9 cellular contexts compared by ENCODE assay signal in the genomic region with DNA sequence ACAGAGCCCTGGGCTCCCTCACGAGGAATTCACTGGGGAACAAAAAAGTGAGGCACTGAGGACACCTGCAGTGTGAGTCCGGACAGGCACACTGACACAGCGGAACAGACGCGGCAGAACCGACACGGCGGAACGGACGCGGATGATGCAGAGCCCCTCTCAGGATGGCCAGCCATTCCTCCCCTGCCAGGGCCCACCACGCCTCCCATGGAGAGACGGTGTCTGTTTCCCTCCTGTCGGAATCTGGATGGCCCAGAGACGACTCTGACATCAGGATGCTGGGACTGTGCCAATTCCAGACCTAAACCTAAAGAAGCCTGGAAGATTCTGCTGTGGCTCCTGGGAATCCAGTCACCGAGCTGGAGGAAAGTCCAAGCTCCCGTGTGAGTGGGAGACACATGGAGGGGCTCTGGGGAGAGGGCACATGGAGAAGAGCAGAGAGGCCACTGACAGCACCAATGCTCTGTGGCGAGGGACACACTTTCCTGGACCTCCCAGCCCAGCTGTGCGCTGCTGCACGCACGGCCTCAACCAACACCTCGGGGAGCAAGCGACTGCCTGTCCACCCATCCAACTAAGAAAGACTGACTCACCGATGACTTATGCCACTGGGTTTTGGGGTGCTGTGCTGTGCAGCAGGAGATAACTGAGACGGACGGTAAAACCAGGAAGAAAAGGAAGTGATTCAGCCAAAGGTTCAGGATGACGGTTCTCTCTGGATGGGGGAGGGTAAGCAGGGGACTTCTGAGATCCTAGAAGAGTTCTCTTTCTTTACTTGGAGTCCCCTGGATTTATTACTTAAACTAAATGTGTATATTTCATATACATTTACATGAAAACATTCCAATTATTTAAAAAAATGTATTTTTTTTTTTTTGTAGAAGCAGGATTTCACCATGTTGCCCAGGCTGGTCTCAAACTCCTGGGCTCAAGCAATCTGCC. TPM values are rescaled to one million over a fixed set of nuclear protein-coding genes. Genes with fewer than 3 reads are reported as not detected.
A peak's percentile ranks its signal among the peaks of the same experiment; 100 is the strongest.
DNase-seq lines count a peak whose midpoint lies in the region; ATAC-seq and TF ChIP-seq lines count a peak whose summit lies in the region.
"Had no signal": no experiment of that assay in that cellular context is flagged by ENCODE, and none has a peak within 500 bp of the region (broad histone marks: within the 10 kb centered on the region; RNA-seq: fewer than 3 reads in every experiment).

No MANE protein-coding gene starts in this region.

- no peaks in the 10 kb centered on the region for H3K9me3 Mint-ChIP-seq in Calu3 (ENCODE audit: low read depth, unreplicated experiment)

- peaks cover 24% of the 10 kb centered on the region for H3K36me3 Mint-ChIP-seq in Calu3 (ENCODE audit: insufficient read depth, unreplicated experiment)

- CTCF ChIA-PET in Calu3 (lab: Charles Lee), result no interaction called here

- peaks cover 8% of the 10 kb centered on the region for H3K4me1 Mint-ChIP-seq in Calu3 (ENCODE audit: low read depth, unreplicated experiment)

- H3K27me3 Mint-ChIP-seq in Calu3 (ENCODE audit: unreplicated experiment), result no peaks in the 10 kb centered on the region

- DNase-seq in GF-D8 (lab: John Stamatoyannopoulos, UW), result peak; percentile 29
- DNase-seq in dermis blood vessel endothelial cell, result peak; percentile 90
- peak; percentile 86 for DNase-seq in renal cortical epithelial cell (ENCODE audit: low read depth)
- DNase-seq in Calu3, result no peak
- no peak for DNase-seq in NCI-H446 (lab: John Stamatoyannopoulos, UW)

- no peak overlapping the region for H3K4me3 Mint-ChIP-seq in Calu3 (ENCODE audit: low read depth, unreplicated experiment)

- H3K27ac Mint-ChIP-seq in Calu3 (ENCODE audit: unreplicated experiment), result no peak overlapping the region

- TF ChIP-seq CTCF in Calu3 (IDR thresholded peaks at IDR 0.05; ENCODE audit: unreplicated experiment), result no peak

- intact Hi-C loops in Calu3 (cut with micrococcal nuclease; ENCODE audit: unreplicated experiment), result no loop called here

- ATAC-seq in HG02588 (IDR thresholded peaks at IDR 0.05; ENCODE audit: unreplicated experiment) (no peak), HG03378 (IDR thresholded peaks at IDR 0.05; ENCODE audit: unreplicated experiment) (no peak)

- no TSS peak for BruUV-seq in Calu3 (replicated peaks; lab: Mats Ljungman, UMichigan)

TF ChIP-seq in PFSK-1, 5 proteins besides CTCF, POLR2A, EP300 and RAD21:
- TF ChIP-seq SIN3A (IDR thresholded peaks at IDR 0.05; ENCODE audit: borderline replicate concordance, insufficient read depth, low read length), result peak; percentile 37; the same call in 1 of the 2 replicates
- TF ChIP-seq POLR2AphosphoS5 (IDR thresholded peaks at IDR 0.05; ENCODE audit: low read depth, low read length), result no peak
- no peak for TF ChIP-seq TAF1 (IDR thresholded peaks at IDR 0.05; ENCODE audit: borderline replicate concordance, insufficient read depth, low read length)

RNA-seq across cellular contexts. Expression of a gene that starts 23.3 kb away (rescaled TPM):
- 46.9 TPM for polyA plus RNA-seq in PFSK-1 (2012; ENCODE audit: insufficient read length, low read depth)
- total RNA-seq in dermis blood vessel endothelial cell, result 45.6 and 49.7 TPM in 2 replicates
- 30.4 and 31.9 TPM in 2 replicates for total RNA-seq in renal cortical epithelial cell
- total RNA-seq in Calu3 (2022), result 22.1 and 26.6 TPM in 2 replicates

RNA-seq across cellular contexts. Expression of a gene that starts 51.4 kb away (rescaled TPM):
- polyA plus RNA-seq in PFSK-1 (2012; ENCODE audit: insufficient read length, low read depth), result 0.18 TPM
- total RNA-seq in dermis blood vessel endothelial cell, result 0.28 and 0.51 TPM in 2 replicates
- total RNA-seq in renal cortical epithelial cell, result not detected in 2 replicates
- not detected in 2 replicates for total RNA-seq in Calu3 (2022)
- polyA plus RNA-seq: neural cell had no signal

Comparison
In these comparisons a context has a peak if more than half of its experiments do, and no peak if none do; other contexts are left out.
1. DNase-seq: peak in GF-D8 (single experiment), dermis blood vessel endothelial cell (single experiment) and renal cortical epithelial cell (single experiment); none in Calu3 (single experiment) and NCI-H446 (0 of 2).